In genomic region chr3:194348354-194348753, GRCh38 we compare ENCODE assay signal across 37 cellular contexts. TPM values are rescaled to one million over a fixed set of nuclear protein-coding genes. Genes with fewer than 3 reads are reported as not detected.
"Had no signal": no experiment of that assay in that cellular context is flagged by ENCODE, and none has a peak within 500 bp of the region (broad histone marks: within the 10 kb centered on the region; RNA-seq: fewer than 3 reads in every experiment).

No MANE protein-coding gene starts in this region.

- H3K9me3 ChIP-seq: esophagus squamous epithelium, heart left ventricle had no signal

- H3K4me3 ChIP-seq: esophagus squamous epithelium, heart left ventricle had no signal

- H3K4me1 ChIP-seq: esophagus squamous epithelium, heart left ventricle had no signal

- H3K27ac ChIP-seq: brain microvascular endothelial cell, epithelial cell of prostate, esophagus squamous epithelium, heart left ventricle, WERI-Rb-1 had no signal

- H3K27ac Mint-ChIP-seq: activated B cell treated with CpG ODN at 0.5 μM for 24 hours; activated CD8-positive, alpha-beta memory T cell treated with anti-CD3 and anti-CD28 coated beads, Interleukin-2, amount 10 ng/mL, durations not matched to agents 7 days and 5 days; activated CD8-positive, alpha-beta T cell treated with anti-CD3 and anti-CD28 coated beads, Interleukin-2, amount 10 ng/mL, durations not matched to agents 7 days and 5 days; activated naive CD4-positive, alpha-beta T cell treated with anti-CD3 and anti-CD28 coated beads for 36 hours; activated naive CD4-positive, alpha-beta T cell treated with anti-CD3 and anti-CD28 coated beads, Interleukin-2, amount 50 U/mL, for 24 hours; activated naive CD8-positive, alpha-beta T cell treated with anti-CD3 and anti-CD28 coated beads for 36 hours; activated naive CD8-positive, alpha-beta T cell treated with anti-CD3 and anti-CD28 coated beads, Interleukin-2, amount 50 U/mL, for 24 hours; activated T-helper 1 cell treated with anti-CD3 and anti-CD28 coated beads, Interleukin-12 subunit alpha, Interleukin-12 subunit beta, Interleukin-2, Interleukin-4 antibody, amounts not matched to agents 30 ng/mL and 10 ng/mL and 1 ng/mL, durations not matched to agents 14 hours and 24 hours and 36 hours; activated T-helper 2 cell treated with anti-CD3 and anti-CD28 coated beads, Interferon-gamma antibody, Interleukin-2, Interleukin-4, amounts not matched to agents 10 μg/mL and 5 μg/mL and 100 μg/mL, durations not matched to agents 14 hours and 24 hours and 36 hours; T-helper 17 cell; T-helper 2 cell treated with Interferon-gamma antibody and Interleukin-4, amounts not matched to agents 5 μg/mL and 100 μg/mL, for 36 hours had no signal

- H3K36me3 Mint-ChIP-seq: activated CD8-positive, alpha-beta memory T cell treated with anti-CD3 and anti-CD28 coated beads, Interleukin-2, amount 10 ng/mL, durations not matched to agents 7 days and 5 days; activated naive CD4-positive, alpha-beta T cell treated with anti-CD3 and anti-CD28 coated beads, Interleukin-2, amount 50 U/mL, for 24 hours; activated naive CD8-positive, alpha-beta T cell treated with anti-CD3 and anti-CD28 coated beads for 36 hours had no signal

- H3K4me3 Mint-ChIP-seq: activated B cell treated with CpG ODN at 0.5 μM for 24 hours; activated CD8-positive, alpha-beta memory T cell treated with anti-CD3 and anti-CD28 coated beads, Interleukin-2, amount 10 ng/mL, durations not matched to agents 7 days and 5 days; activated CD8-positive, alpha-beta T cell treated with anti-CD3 and anti-CD28 coated beads, Interleukin-2, amount 10 ng/mL, durations not matched to agents 7 days and 5 days; activated naive CD4-positive, alpha-beta T cell treated with anti-CD3 and anti-CD28 coated beads for 36 hours; activated naive CD4-positive, alpha-beta T cell treated with anti-CD3 and anti-CD28 coated beads, Interleukin-2, amount 50 U/mL, for 24 hours; activated naive CD8-positive, alpha-beta T cell treated with anti-CD3 and anti-CD28 coated beads for 36 hours; activated naive CD8-positive, alpha-beta T cell treated with anti-CD3 and anti-CD28 coated beads, Interleukin-2, amount 50 U/mL, for 24 hours; activated T-helper 1 cell treated with anti-CD3 and anti-CD28 coated beads, Interleukin-12 subunit alpha, Interleukin-12 subunit beta, Interleukin-2, Interleukin-4 antibody, amounts not matched to agents 30 ng/mL and 10 ng/mL and 1 ng/mL, durations not matched to agents 14 hours and 24 hours and 36 hours; central memory CD8-positive, alpha-beta T cell; T-helper 17 cell; T-helper 2 cell treated with Interferon-gamma antibody and Interleukin-4, amounts not matched to agents 5 μg/mL and 100 μg/mL, for 36 hours had no signal

- ATAC-seq: activated CD4-positive, CD25-positive, alpha-beta regulatory T cell treated with anti-CD3 and anti-CD28 coated beads, Interleukin-2, amount 50 U/mL, for 24 hours; activated CD8-positive, alpha-beta memory T cell treated with anti-CD3 and anti-CD28 coated beads, Interleukin-2, amount 10 ng/mL, durations not matched to agents 7 days and 5 days; activated CD8-positive, alpha-beta T cell treated with anti-CD3 and anti-CD28 coated beads, Interleukin-2, amount 10 ng/mL, durations not matched to agents 7 days and 5 days; activated naive CD8-positive, alpha-beta T cell treated with anti-CD3 and anti-CD28 coated beads, Interleukin-2, amount 50 U/mL, for 24 hours; heart left ventricle; T-helper 17 cell had no signal

- H3K27me3 Mint-ChIP-seq: activated naive CD4-positive, alpha-beta T cell treated with anti-CD3 and anti-CD28 coated beads, Interleukin-2, amount 50 U/mL, for 24 hours; T-helper 17 cell had no signal

- H3K4me1 Mint-ChIP-seq: activated B cell treated with CpG ODN at 0.5 μM for 24 hours; activated CD8-positive, alpha-beta memory T cell treated with anti-CD3 and anti-CD28 coated beads, Interleukin-2, amount 10 ng/mL, durations not matched to agents 7 days and 5 days; central memory CD8-positive, alpha-beta T cell; T-helper 17 cell had no signal

- H3K9me3 Mint-ChIP-seq: activated B cell treated with CpG ODN at 0.5 μM for 24 hours; activated naive CD4-positive, alpha-beta T cell treated with anti-CD3 and anti-CD28 coated beads for 36 hours; activated naive CD4-positive, alpha-beta T cell treated with anti-CD3 and anti-CD28 coated beads, Interleukin-2, amount 50 U/mL, for 24 hours; activated naive CD8-positive, alpha-beta T cell treated with anti-CD3 and anti-CD28 coated beads for 36 hours; activated naive CD8-positive, alpha-beta T cell treated with anti-CD3 and anti-CD28 coated beads, Interleukin-2, amount 50 U/mL, for 24 hours; activated T-helper 1 cell treated with anti-CD3 and anti-CD28 coated beads, Interleukin-12 subunit alpha, Interleukin-12 subunit beta, Interleukin-2, Interleukin-4 antibody, amounts not matched to agents 30 ng/mL and 10 ng/mL and 1 ng/mL, durations not matched to agents 14 hours and 24 hours and 36 hours; activated T-helper 2 cell treated with anti-CD3 and anti-CD28 coated beads, Interferon-gamma antibody, Interleukin-2, Interleukin-4, amounts not matched to agents 10 μg/mL and 5 μg/mL and 100 μg/mL, durations not matched to agents 14 hours and 24 hours and 36 hours; central memory CD8-positive, alpha-beta T cell; T-helper 2 cell treated with Interferon-gamma antibody and Interleukin-4, amounts not matched to agents 5 μg/mL and 100 μg/mL, for 36 hours had no signal

- H3K36me3 ChIP-seq: brain microvascular endothelial cell, esophagus squamous epithelium, heart left ventricle, WERI-Rb-1 had no signal

- DNase-seq: activated B cell treated with CpG ODN at 0.5 μM for 24 hours; activated CD4-positive, alpha-beta T cell treated with anti-CD3 and anti-CD28 coated beads for 48 hours; activated CD4-positive, alpha-beta T cell treated with anti-CD3 and anti-CD28 coated beads, Interleukin-2, amount 50 U/mL, for 1 hour; activated CD4-positive, alpha-beta T cell treated with anti-CD3 and anti-CD28 coated beads, Interleukin-2, amount 50 U/mL, for 48 hours; activated CD8-positive, alpha-beta memory T cell treated with anti-CD3 and anti-CD28 coated beads, Interleukin-2, amount 10 ng/mL, durations not matched to agents 7 days and 5 days; activated CD8-positive, alpha-beta memory T cell treated with anti-CD3 and anti-CD28 coated beads, Interleukin-2, amount 50 U/mL, for 4 hours; activated CD8-positive, alpha-beta T cell treated with anti-CD3 and anti-CD28 coated beads, Interleukin-2, amount 10 ng/mL, durations not matched to agents 7 days and 5 days; activated effector memory CD4-positive, alpha-beta T cell treated with anti-CD3 and anti-CD28 coated beads, Interleukin-2, amount 50 U/mL, for 16 hours; activated naive CD4-positive, alpha-beta T cell treated with anti-CD3 and anti-CD28 coated beads for 36 hours; activated naive CD8-positive, alpha-beta T cell treated with anti-CD3 and anti-CD28 coated beads for 36 hours; activated naive CD8-positive, alpha-beta T cell treated with anti-CD3 and anti-CD28 coated beads, Interleukin-2, amount 50 U/mL, for 24 hours; activated T-cell treated with anti-CD3 and anti-CD28 coated beads, Interleukin-2, amount 50 U/mL, for 1 hour; activated T-cell treated with anti-CD3 and anti-CD28 coated beads, Interleukin-2, amount 50 U/mL, for 48 hours; brain microvascular endothelial cell; cortex of kidney; effector CD8-positive, alpha-beta T cell; esophagus squamous epithelium; foreskin melanocyte; heart left ventricle; T-helper 1 cell; T-helper 17 cell; T1000; WERI-Rb-1 had no signal

RNA-seq across cellular contexts. Expression of gene CPN2, which starts 2.8 kb away (rescaled TPM):
- total RNA-seq: activated B cell treated with CpG ODN at 0.5 μM for 24 hours; activated CD8-positive, alpha-beta memory T cell treated with anti-CD3 and anti-CD28 coated beads for 36 hours; activated CD8-positive, alpha-beta memory T cell treated with anti-CD3 and anti-CD28 coated beads, Interleukin-2, amount 10 ng/mL, durations not matched to agents 7 days and 5 days; activated CD8-positive, alpha-beta T cell treated with anti-CD3 and anti-CD28 coated beads, Interleukin-2, amount 10 ng/mL, durations not matched to agents 7 days and 5 days; activated naive CD4-positive, alpha-beta T cell treated with anti-CD3 and anti-CD28 coated beads for 36 hours; activated naive CD8-positive, alpha-beta T cell treated with anti-CD3 and anti-CD28 coated beads for 36 hours; activated T-helper 1 cell treated with anti-CD3 and anti-CD28 coated beads, Interleukin-12 subunit alpha, Interleukin-12 subunit beta, Interleukin-2, Interleukin-4 antibody, amounts not matched to agents 30 ng/mL and 10 ng/mL and 1 ng/mL, durations not matched to agents 14 hours and 24 hours and 36 hours; activated T-helper 2 cell treated with anti-CD3 and anti-CD28 coated beads, Interferon-gamma antibody, Interleukin-2, Interleukin-4, amounts not matched to agents 10 μg/mL and 5 μg/mL and 100 μg/mL, durations not matched to agents 14 hours and 24 hours and 36 hours; astrocyte; bronchial epithelial cell; cerebellum; dermis microvascular lymphatic vessel endothelial cell; endothelial cell of umbilical vein; esophagus squamous epithelium; fibroblast of villous mesenchyme; T-helper 17 cell had no signal

RNA-seq across cellular contexts. Expression of gene LRRC15, which starts 21.2 kb away (rescaled TPM):
- total RNA-seq: activated B cell treated with CpG ODN at 0.5 μM for 24 hours; activated CD8-positive, alpha-beta memory T cell treated with anti-CD3 and anti-CD28 coated beads for 36 hours; activated CD8-positive, alpha-beta memory T cell treated with anti-CD3 and anti-CD28 coated beads, Interleukin-2, amount 10 ng/mL, durations not matched to agents 7 days and 5 days; activated CD8-positive, alpha-beta T cell treated with anti-CD3 and anti-CD28 coated beads, Interleukin-2, amount 10 ng/mL, durations not matched to agents 7 days and 5 days; activated naive CD4-positive, alpha-beta T cell treated with anti-CD3 and anti-CD28 coated beads for 36 hours; activated naive CD8-positive, alpha-beta T cell treated with anti-CD3 and anti-CD28 coated beads for 36 hours; activated T-helper 1 cell treated with anti-CD3 and anti-CD28 coated beads, Interleukin-12 subunit alpha, Interleukin-12 subunit beta, Interleukin-2, Interleukin-4 antibody, amounts not matched to agents 30 ng/mL and 10 ng/mL and 1 ng/mL, durations not matched to agents 14 hours and 24 hours and 36 hours; activated T-helper 2 cell treated with anti-CD3 and anti-CD28 coated beads, Interferon-gamma antibody, Interleukin-2, Interleukin-4, amounts not matched to agents 10 μg/mL and 5 μg/mL and 100 μg/mL, durations not matched to agents 14 hours and 24 hours and 36 hours; bronchial epithelial cell; cerebellum; endothelial cell of umbilical vein; T-helper 17 cell had no signal

RNA-seq across cellular contexts. Expression of gene GP5, which starts 50.7 kb away (rescaled TPM):
- total RNA-seq: astrocyte, fibroblast of villous mesenchyme had no signal
